Comparison of ENCODE assay signal across 8 cellular contexts in the genomic region with DNA sequence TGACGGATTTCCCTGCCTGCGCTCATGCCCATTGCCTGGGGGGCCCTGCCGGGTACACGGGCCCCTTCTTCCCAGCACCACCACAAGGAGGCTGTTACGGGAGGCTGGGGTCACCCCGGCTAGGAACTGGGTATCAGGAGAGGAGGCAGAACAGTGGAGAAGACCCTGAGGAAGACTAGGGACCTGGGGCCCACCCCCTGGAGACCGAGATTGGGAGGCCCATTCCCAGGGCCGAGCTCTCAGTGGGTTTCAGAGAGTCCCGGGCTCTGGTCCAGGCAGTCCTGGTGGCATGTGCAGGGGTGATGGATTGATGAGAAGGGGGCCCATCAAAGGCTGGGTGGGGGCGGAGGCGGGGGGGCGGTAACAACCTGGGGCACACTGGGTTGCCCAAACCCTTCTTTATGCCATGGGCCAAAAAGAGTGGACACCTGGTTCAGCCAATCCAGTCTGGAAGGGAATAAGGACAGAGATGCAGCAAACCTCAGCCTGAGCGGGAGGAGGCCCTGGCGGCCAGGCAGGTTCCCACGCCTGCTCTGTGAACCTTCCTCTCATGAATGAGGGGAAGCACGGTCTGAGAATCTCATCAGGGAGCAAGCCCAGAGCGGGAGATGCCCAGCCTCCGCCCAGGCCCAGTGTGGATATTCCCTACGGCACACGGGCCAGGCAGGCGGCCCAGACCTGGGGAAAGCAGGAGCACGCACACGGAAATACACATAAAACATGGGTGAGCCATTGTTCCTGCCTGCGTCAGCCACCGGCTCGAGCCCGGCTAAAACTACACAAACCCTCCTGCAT. TPM values are rescaled to one million over a fixed set of nuclear protein-coding genes. Genes with fewer than 3 reads are reported as not detected.
DNase-seq lines count a peak whose midpoint lies in the region; TF ChIP-seq lines count a peak whose summit lies in the region.

No MANE protein-coding gene starts in this region.

- no peaks in the 10 kb centered on the region for H3K27me3 ChIP-seq in SJSA1 (replicated peaks)

- H3K9ac ChIP-seq in ES-I3 (ENCODE audit: low read depth, low read length), result peak overlapping the region; percentile 42; the same call in 1 of the 2 replicates

- H3K9me3 ChIP-seq in ES-I3 (ENCODE audit: control insufficient read depth, insufficient read depth, low read length) (no peaks in the 10 kb centered on the region), SJSA1 (replicated peaks) (no peaks in the 10 kb centered on the region)

- peak in 1 of 2 experiments; percentile 40 for DNase-seq in SJSA1 (ENCODE audit: low read depth in 1 of 2, low spot score in 2 of 2)
- no peak for DNase-seq in fibroblast of the aortic adventitia (ENCODE audit: low read depth)
- no peak for DNase-seq in progenitor cell of endocrine pancreas (ENCODE audit: low spot score, unreplicated experiment)
- DNase-seq in iPS-NIHi7 (ENCODE audit: extremely low spot score), result no peak
- no peak for DNase-seq in Ammon's horn (ENCODE audit: low spot score)
- no peak for DNase-seq in SIG-M5 treated with dmso at 0.1 percent for 504 hours (lab: John Stamatoyannopoulos, UW; ENCODE audit: unreplicated experiment)
- no peak for DNase-seq in NCI-H510A (lab: John Stamatoyannopoulos, UW)

- H3K4me3 ChIP-seq in SJSA1, result peak overlapping the region; percentile 80
- peak overlapping the region; percentile 65 for H3K4me3 ChIP-seq in fibroblast of the aortic adventitia (ENCODE audit: low read depth, low read length)

- no peak overlapping the region for H3K27ac Mint-ChIP-seq in progenitor cell of endocrine pancreas

- no peaks in the 10 kb centered on the region for H3K9me3 Mint-ChIP-seq in progenitor cell of endocrine pancreas (ENCODE audit: low read depth)

- peak overlapping the region; percentile 65 for H3K4me3 Mint-ChIP-seq in progenitor cell of endocrine pancreas (ENCODE audit: low read depth)

- H3K36me3 ChIP-seq in ES-I3 (ENCODE audit: insufficient read depth, low read length) (no peaks in the 10 kb centered on the region), SJSA1 (peaks cover 12% of the 10 kb centered on the region)

- H3K4me1 Mint-ChIP-seq in progenitor cell of endocrine pancreas (ENCODE audit: low read depth), result peaks cover 7% of the 10 kb centered on the region

- H3K27ac ChIP-seq in SJSA1, result peak overlapping the region; percentile 76

- peak; percentile 1 for TF ChIP-seq CTCF in fibroblast of the aortic adventitia (IDR thresholded peaks at IDR 0.05; ENCODE audit: insufficient read depth, low read length)
- TF ChIP-seq CTCF in progenitor cell of endocrine pancreas (IDR thresholded peaks at IDR 0.05; ENCODE audit: unreplicated experiment), result no peak

- peaks cover 57% of the 10 kb centered on the region for H3K27me3 Mint-ChIP-seq in progenitor cell of endocrine pancreas

- H3K36me3 Mint-ChIP-seq in progenitor cell of endocrine pancreas (ENCODE audit: insufficient read depth), result no peaks in the 10 kb centered on the region

- H3K4me1 ChIP-seq in ES-I3 (ENCODE audit: insufficient read depth, low read length) (peaks cover 13% of the 10 kb centered on the region), SJSA1 (replicated peaks) (peaks cover 34% of the 10 kb centered on the region)

RNA-seq across cellular contexts. Expression of gene P4HA2, which starts 0.8 kb away (rescaled TPM):
- 222 and 261 TPM in 2 replicates for total RNA-seq in SJSA1 (2014; rRNA removed; shearing (Covaris generic))
- total RNA-seq in fibroblast of the aortic adventitia (ENCODE audit: low replicate concordance) (104 and 293 TPM in 2 replicates), progenitor cell of endocrine pancreas (18.5 and 23.8 TPM in 2 replicates)

RNA-seq across cellular contexts. Expression of gene PDLIM4, which starts 29.1 kb away (rescaled TPM):
- total RNA-seq in SJSA1 (2014; rRNA removed; shearing (Covaris generic)), result 52.2 and 94.1 TPM in 2 replicates
- total RNA-seq in fibroblast of the aortic adventitia (ENCODE audit: low replicate concordance), result 37.3 and 41.8 TPM in 2 replicates
- total RNA-seq in progenitor cell of endocrine pancreas, result 14.3 and 14.7 TPM in 2 replicates
